In genomic region chr9:109918359-109919163, GRCh38 we compare ENCODE assay signal across 9 cellular contexts.
DNase-seq lines count a peak whose midpoint lies in the region; ATAC-seq, FAIRE-seq and TF ChIP-seq lines count a peak whose summit lies in the region.
"Had no signal": no experiment of that assay in that cellular context is flagged by ENCODE, and none has a peak within 500 bp of the region (broad histone marks: within the 10 kb centered on the region; RNA-seq: fewer than 3 reads in every experiment).

No MANE protein-coding gene starts in this region.

- peaks cover 13 to 17% (median 15%) of the 10 kb centered on the region in 4 donors for H3K4me1 Mint-ChIP-seq in CD4-positive, alpha-beta memory T cell

- peak overlapping the region in 1 of 2 donors; percentile 41 for H3K4me3 ChIP-seq in CD4-positive, alpha-beta memory T cell (ENCODE audit: low read length in 2 of 2)
- H3K4me3 ChIP-seq in RWPE2 (ENCODE audit: severe bottlenecking) (no peak overlapping the region), upper lobe of right lung (no peak overlapping the region)

- no peaks in the 10 kb centered on the region for H3K27me3 ChIP-seq in CD4-positive, alpha-beta memory T cell (ENCODE audit: insufficient read depth, low read length)
- H3K27me3 ChIP-seq in RWPE2 (ENCODE audit: insufficient read depth, poor library complexity, severe bottlenecking) (no peaks in the 10 kb centered on the region), upper lobe of right lung (no peaks in the 10 kb centered on the region)

- DNase-seq in CD4-positive, alpha-beta memory T cell: peak in 2 of 5 donors; percentile 6 to 14
- DNase-seq in RWPE2 (ENCODE audit: low spot score) (no peak), left colon (peak; percentile 43 to 65), HTR-8/SVneo (ENCODE audit: insufficient read length, low spot score) (no peak), upper lobe of right lung (no peak), mucosa of gallbladder (ENCODE audit: low spot score) (no peak)

- CTCF ChIA-PET in CD4-positive, alpha-beta memory T cell (lab: Charles Lee; ENCODE audit: partially characterized antibody): interaction anchor here (0.9 to 2.4 kb wide), 7 partner anchors 11 to 229 kb away, joined by 3 to 6 read pairs (median 3); no protein-coding TSS in a partner anchor

- H3K27ac Mint-ChIP-seq in CD4-positive, alpha-beta memory T cell: peak overlapping the region in 6 of 7 donors; percentile 20 to 96 (median 78)

- POLR2A ChIA-PET in CD4-positive, alpha-beta memory T cell (lab: Charles Lee; ENCODE audit: partially characterized antibody): interaction anchor here (0.6 to 2.2 kb wide), 6 partner anchors 10 to 131 kb away, joined by 3 to 9 read pairs (median 4); no protein-coding TSS in a partner anchor

- H3K27ac ChIP-seq in CD4-positive, alpha-beta memory T cell (ENCODE audit: low read depth, low read length): no peak overlapping the region
- no peak overlapping the region for H3K27ac ChIP-seq in RWPE2 (ENCODE audit: poor library complexity, severe bottlenecking)
- no peak overlapping the region for H3K27ac ChIP-seq in upper lobe of right lung

- no peaks in the 10 kb centered on the region for H3K36me3 ChIP-seq in CD4-positive, alpha-beta memory T cell (ENCODE audit: insufficient read depth, low read length)
- H3K36me3 ChIP-seq in RWPE2 (ENCODE audit: low read depth): no peaks in the 10 kb centered on the region
- H3K36me3 ChIP-seq in upper lobe of right lung: no peaks in the 10 kb centered on the region

- H3K4me1 ChIP-seq in CD4-positive, alpha-beta memory T cell (ENCODE audit: insufficient read depth, low read length): peaks cover 16% of the 10 kb centered on the region
- H3K4me1 ChIP-seq in RWPE2 (ENCODE audit: insufficient read depth, poor library complexity, severe bottlenecking) (no peaks in the 10 kb centered on the region), upper lobe of right lung (peaks cover 26% of the 10 kb centered on the region)

- TF ChIP-seq CTCF in RWPE2 (IDR thresholded peaks at IDR 0.05; ENCODE audit: poor library complexity, severe bottlenecking) (no peak), upper lobe of right lung (IDR thresholded peaks at IDR 0.05) (no peak)

- ATAC-seq in GM19438 (IDR thresholded peaks at IDR 0.05; ENCODE audit: low read depth, unreplicated experiment): peak; percentile 58
- ATAC-seq in HG03442 (IDR thresholded peaks at IDR 0.05; ENCODE audit: unreplicated experiment): peak; percentile 64
- ATAC-seq in RWPE2 (ENCODE audit: low read depth): peak; percentile 27; the same call in 1 of the 3 replicates
- peak; percentile 93 for ATAC-seq in left colon
- no peak for ATAC-seq in upper lobe of right lung

- H3K27me3 Mint-ChIP-seq in CD4-positive, alpha-beta memory T cell: peaks cover 0 to 5% of the 10 kb centered on the region in 2 donors

- H3K9me3 ChIP-seq in CD4-positive, alpha-beta memory T cell (ENCODE audit: control insufficient read depth in 1 of 2, low read length in 2 of 2): no peaks in the 10 kb centered on the region
- no peaks in the 10 kb centered on the region for H3K9me3 ChIP-seq in RWPE2 (ENCODE audit: severe bottlenecking)
- no peaks in the 10 kb centered on the region for H3K9me3 ChIP-seq in upper lobe of right lung

- H3K4me3 Mint-ChIP-seq in CD4-positive, alpha-beta memory T cell: peak overlapping the region; percentile 61 to 90 (median 76)

- H3K36me3 Mint-ChIP-seq in CD4-positive, alpha-beta memory T cell: no peaks in the 10 kb centered on the region

- peaks cover 0 to 2% (median 0%) of the 10 kb centered on the region in 8 donors for H3K9me3 Mint-ChIP-seq in CD4-positive, alpha-beta memory T cell

- FAIRE-seq in HTR-8/SVneo (lab: Jason Lieb, UNC): no peak
- FAIRE-seq: G401.6 had no signal

- intact Hi-C loops in CD4-positive, alpha-beta memory T cell (cut with micrococcal nuclease): no loop called here
- intact Hi-C loops in left colon (cut with DNase I, micrococcal nuclease): no loop called here
- intact Hi-C loops in upper lobe of right lung (cut with DNase I): no loop called here

Comparison
In these comparisons a context has a peak if more than half of its experiments do, and no peak if none do; other contexts are left out.
1. DNase-seq: peak in left colon (2 of 2); none in RWPE2 (single experiment), HTR-8/SVneo (single experiment), upper lobe of right lung (single experiment) and mucosa of gallbladder (single experiment).